ENCODE assay signal across 8 cellular contexts in genomic region chr2:39120521-39120770, GRCh38. TPM values are rescaled to one million over a fixed set of nuclear protein-coding genes. Genes with fewer than 3 reads are reported as not detected.
DNase-seq lines count a peak whose midpoint lies in the region; ATAC-seq and TF ChIP-seq lines count a peak whose summit lies in the region.

No MANE protein-coding gene starts in this region.

- H3K4me3 ChIP-seq in mucosa of stomach (ENCODE audit: low read length) = no peak overlapping the region

- H3K4me1 Mint-ChIP-seq in activated T-helper 1 cell treated with anti-CD3 and anti-CD28 coated beads, Interleukin-12 subunit alpha, Interleukin-12 subunit beta, Interleukin-2, Interleukin-4 antibody, amounts not matched to agents 30 ng/mL and 10 ng/mL and 1 ng/mL, durations not matched to agents 14 hours and 24 hours and 36 hours (ENCODE audit: low read depth) = peaks cover 72% of the 10 kb centered on the region

- no peak for TF ChIP-seq CTCF in omental fat pad (IDR thresholded peaks at IDR 0.05)

- peak overlapping the region; percentile 91 for H3K9ac ChIP-seq in mucosa of stomach (ENCODE audit: low read length)

- H3K27me3 Mint-ChIP-seq in activated T-helper 1 cell treated with anti-CD3 and anti-CD28 coated beads, Interleukin-12 subunit alpha, Interleukin-12 subunit beta, Interleukin-2, Interleukin-4 antibody, amounts not matched to agents 30 ng/mL and 10 ng/mL and 1 ng/mL, durations not matched to agents 14 hours and 24 hours and 36 hours (ENCODE audit: insufficient read depth) = no peaks in the 10 kb centered on the region

- no peaks in the 10 kb centered on the region for H3K9me3 Mint-ChIP-seq in activated T-helper 1 cell treated with anti-CD3 and anti-CD28 coated beads, Interleukin-12 subunit alpha, Interleukin-12 subunit beta, Interleukin-2, Interleukin-4 antibody, amounts not matched to agents 30 ng/mL and 10 ng/mL and 1 ng/mL, durations not matched to agents 14 hours and 24 hours and 36 hours

- peak overlapping the region; percentile 94 for H3K27ac ChIP-seq in angular gyrus (ENCODE audit: low read depth, low read length)

- no peak overlapping the region for H3K4me3 Mint-ChIP-seq in activated T-helper 1 cell treated with anti-CD3 and anti-CD28 coated beads, Interleukin-12 subunit alpha, Interleukin-12 subunit beta, Interleukin-2, Interleukin-4 antibody, amounts not matched to agents 30 ng/mL and 10 ng/mL and 1 ng/mL, durations not matched to agents 14 hours and 24 hours and 36 hours

- H3K9me3 ChIP-seq in mucosa of stomach (ENCODE audit: control insufficient read depth, low read length) = no peaks in the 10 kb centered on the region

- no peaks in the 10 kb centered on the region for H3K36me3 ChIP-seq in mucosa of stomach (ENCODE audit: control insufficient read depth, insufficient read depth, low read length)

- no peak for TF ChIP-seq POLR2A in GM18505 (IDR thresholded peaks at IDR 0.05; ENCODE audit: borderline replicate concordance, extremely low read depth, insufficient read depth, insufficient read length)

- DNase-seq in omental fat pad (ENCODE audit: low spot score) (no peak), mesenteric fat pad (ENCODE audit: low spot score) (no peak)
- DNase-seq in activated T-helper 1 cell treated with anti-CD3 and anti-CD28 coated beads, Interleukin-12 subunit alpha, Interleukin-12 subunit beta, Interleukin-2, Interleukin-4 antibody, amounts not matched to agents 30 ng/mL and 10 ng/mL and 1 ng/mL, durations not matched to agents 14 hours and 24 hours and 36 hours (ENCODE audit: low spot score) = no peak

- peaks cover 33% of the 10 kb centered on the region for H3K36me3 Mint-ChIP-seq in activated T-helper 1 cell treated with anti-CD3 and anti-CD28 coated beads, Interleukin-12 subunit alpha, Interleukin-12 subunit beta, Interleukin-2, Interleukin-4 antibody, amounts not matched to agents 30 ng/mL and 10 ng/mL and 1 ng/mL, durations not matched to agents 14 hours and 24 hours and 36 hours (ENCODE audit: low read depth)

- no peak overlapping the region for H3K27ac Mint-ChIP-seq in activated T-helper 1 cell treated with anti-CD3 and anti-CD28 coated beads, Interleukin-12 subunit alpha, Interleukin-12 subunit beta, Interleukin-2, Interleukin-4 antibody, amounts not matched to agents 30 ng/mL and 10 ng/mL and 1 ng/mL, durations not matched to agents 14 hours and 24 hours and 36 hours

- H3K4me1 ChIP-seq in mucosa of stomach (ENCODE audit: control insufficient read depth, insufficient read depth, low read length) = peaks cover 26% of the 10 kb centered on the region

- intact Hi-C loops in activated T-helper 1 cell treated with anti-CD3 and anti-CD28 coated beads, Interleukin-12 subunit alpha, Interleukin-12 subunit beta, Interleukin-2, Interleukin-4 antibody, amounts not matched to agents 30 ng/mL and 10 ng/mL and 1 ng/mL, durations not matched to agents 14 hours and 24 hours and 36 hours (cut with micrococcal nuclease) = loop anchor here (2.0 to 5.0 kb wide), 3 partner anchors 317 to 744 kb away; partner anchors contain the start of genes ATL2 and MAP4K3

- H3K27me3 ChIP-seq in mucosa of stomach (ENCODE audit: control insufficient read depth, insufficient read depth, low read length) = no peaks in the 10 kb centered on the region

- ATAC-seq in GM18505 (IDR thresholded peaks at IDR 0.05; ENCODE audit: unreplicated experiment) = peak; percentile 26
- ATAC-seq in HG02884 (IDR thresholded peaks at IDR 0.05; ENCODE audit: unreplicated experiment) = peak; percentile 9
- no peak for ATAC-seq in omental fat pad (ENCODE audit: low FRiP score)
- no peak for ATAC-seq in GM19035 (IDR thresholded peaks at IDR 0.05; ENCODE audit: unreplicated experiment)

RNA-seq across cellular contexts. Expression of gene SOS1, which starts 0.4 kb away (rescaled TPM):
- total RNA-seq in omental fat pad (10 to 100 TPM; 23.1 to 70.8 (median 31.6) TPM), mesenteric fat pad (58.2 TPM)
- 55.1 and 61.0 TPM in 2 replicates for total RNA-seq in activated T-helper 1 cell treated with anti-CD3 and anti-CD28 coated beads, Interleukin-12 subunit alpha, Interleukin-12 subunit beta, Interleukin-2, Interleukin-4 antibody, amounts not matched to agents 30 ng/mL and 10 ng/mL and 1 ng/mL, durations not matched to agents 14 hours and 24 hours and 36 hours

Comparison
In these comparisons a context has a peak if more than half of its experiments do, and no peak if none do; other contexts are left out.
1. ATAC-seq: peak in GM18505 (single experiment) and HG02884 (single experiment); none in omental fat pad (single experiment) and GM19035 (single experiment).